Comparison of ENCODE assay signal across 8 cellular contexts in the genomic region with DNA sequence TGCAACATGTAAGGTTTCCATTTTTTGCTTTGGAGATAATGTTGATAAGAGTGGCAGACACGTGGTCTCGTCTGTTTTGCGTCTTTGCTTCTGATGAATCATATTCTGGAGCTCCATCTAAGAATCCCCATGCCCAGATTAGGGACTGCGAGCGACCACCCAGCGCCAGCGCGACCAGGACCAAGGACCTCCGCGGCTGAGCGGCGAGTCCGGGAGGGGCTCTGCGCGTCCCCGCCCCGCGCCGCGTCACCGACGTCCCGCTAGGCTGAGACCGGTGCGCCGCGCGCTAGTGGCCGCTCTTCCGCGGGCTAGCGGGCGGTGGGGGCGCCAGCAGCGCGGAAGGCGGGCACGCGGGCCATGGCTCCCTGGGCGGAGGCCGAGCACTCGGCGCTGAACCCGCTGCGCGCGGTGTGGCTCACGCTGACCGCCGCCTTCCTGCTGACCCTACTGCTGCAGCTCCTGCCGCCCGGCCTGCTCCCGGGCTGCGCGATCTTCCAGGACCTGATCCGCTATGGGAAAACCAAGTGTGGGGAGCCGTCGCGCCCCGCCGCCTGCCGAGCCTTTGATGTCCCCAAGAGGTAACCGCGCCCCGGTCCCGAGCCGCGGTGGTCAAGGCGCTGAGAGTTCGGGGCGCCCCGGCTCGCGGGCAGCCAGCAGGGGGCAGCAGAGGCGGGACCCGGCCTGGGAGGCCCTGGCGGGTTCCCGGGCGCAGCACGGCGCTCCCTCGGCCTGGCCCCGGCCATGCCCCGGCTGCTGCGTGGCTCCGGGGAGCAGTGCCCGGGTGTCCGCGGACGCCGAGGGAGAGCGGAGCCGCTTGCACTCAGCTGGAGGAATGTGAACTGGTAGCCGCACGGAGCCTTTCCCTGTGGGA. TPM values are rescaled to one million over a fixed set of nuclear protein-coding genes. Genes with fewer than 3 reads are reported as not detected.
DNase-seq lines count a peak whose midpoint lies in the region; ATAC-seq lines count a peak whose summit lies in the region.

A gene (plus strand): TSS at position 263 of the 871 bp plus-strand sequence. CDS start 95 bp downstream, at position 358.

- H3K9me3 ChIP-seq in HUES6 (ENCODE audit: control insufficient read depth, insufficient read depth, low read depth, low read length): peaks cover 8% of the 10 kb centered on the region; the same call in 1 of the 2 replicates
- no peaks in the 10 kb centered on the region for H3K9me3 ChIP-seq in muscle layer of duodenum (ENCODE audit: control insufficient read depth in 1 of 2, low read length in 2 of 2)

- H3K27ac ChIP-seq in HUES6 (ENCODE audit: low read depth, low read length) (peak within 1 kb of the TSS; percentile 83), muscle layer of duodenum (ENCODE audit: low read length) (peak within 1 kb of the TSS; percentile 83)

- DNase-seq in DMS53 (lab: John Stamatoyannopoulos, UW): peak; percentile 87
- peak; percentile 37 for DNase-seq in OCI-M2 (lab: John Stamatoyannopoulos, UW; ENCODE audit: unreplicated experiment)
- peak; percentile 85 for DNase-seq in activated T-cell treated with anti-CD3 and anti-CD28 coated beads, Interleukin-2, amount 50 U/mL, for 1 hour
- peak; percentile 63 to 76 for DNase-seq in stimulated activated CD8-positive, alpha-beta memory T cell treated with anti-CD3 and anti-CD28 coated beads, Interleukin-7, amount 100 ng/mL, for 48 hours (ENCODE audit: extremely low read depth in 1 of 2, low read depth in 1 of 2)

- peaks cover 16% of the 10 kb centered on the region; the same call in 1 of the 2 replicates for H3K4me1 ChIP-seq in HUES6 (ENCODE audit: control insufficient read depth, insufficient read depth, low read length)
- peaks cover 0 to 14% of the 10 kb centered on the region in 2 donors for H3K4me1 ChIP-seq in muscle layer of duodenum (ENCODE audit: control insufficient read depth in 1 of 2, insufficient read depth in 2 of 2, low read length in 2 of 2)

- ATAC-seq in GM21447 (IDR thresholded peaks at IDR 0.05; ENCODE audit: unreplicated experiment): peak; percentile 94
- peak; percentile 95 for ATAC-seq in esophagus mucosa

- peak within 1 kb of the TSS; percentile 91 for H3K4me3 ChIP-seq in HUES6 (ENCODE audit: low read depth, low read length)
- peak within 1 kb of the TSS; percentile 76 to 78 for H3K4me3 ChIP-seq in muscle layer of duodenum (ENCODE audit: low read depth in 1 of 2, low read length in 2 of 2)

- H3K27me3 ChIP-seq in HUES6 (ENCODE audit: control insufficient read depth, insufficient read depth, low read length): no peaks in the 10 kb centered on the region
- no peaks in the 10 kb centered on the region for H3K27me3 ChIP-seq in muscle layer of duodenum (ENCODE audit: low read depth, low read length)

- H3K36me3 ChIP-seq in HUES6 (ENCODE audit: control insufficient read depth, insufficient read depth, low read length) (no peaks in the 10 kb centered on the region), muscle layer of duodenum (ENCODE audit: control insufficient read depth in 1 of 2, insufficient read depth in 2 of 2, low read length in 2 of 2) (no peaks in the 10 kb centered on the region)

- peak within 1 kb of the TSS; percentile 94 for H3K9ac ChIP-seq in HUES6 (ENCODE audit: low read length)

RNA-seq across cellular contexts. Expression of the gene that starts here (rescaled TPM):
- total RNA-seq in esophagus mucosa: 52.8 TPM

Comparison
In these comparisons a context has a peak if more than half of its experiments do, and no peak if none do; other contexts are left out.
1. Peak in every context shown above with its lines: DNase-seq, ATAC-seq, H3K4me3 ChIP-seq and H3K27ac ChIP-seq.
2. DNase-seq: peak in every context shown above with its lines; median percentile 87 in DMS53; 85 in activated T-cell treated with anti-CD3 and anti-CD28 coated beads, Interleukin-2, amount 50 U/mL, for 1 hour; 70 in stimulated activated CD8-positive, alpha-beta memory T cell treated with anti-CD3 and anti-CD28 coated beads, Interleukin-7, amount 100 ng/mL, for 48 hours; 37 in OCI-M2.